34 cellular contexts compared by ENCODE assay signal in the genomic region with DNA sequence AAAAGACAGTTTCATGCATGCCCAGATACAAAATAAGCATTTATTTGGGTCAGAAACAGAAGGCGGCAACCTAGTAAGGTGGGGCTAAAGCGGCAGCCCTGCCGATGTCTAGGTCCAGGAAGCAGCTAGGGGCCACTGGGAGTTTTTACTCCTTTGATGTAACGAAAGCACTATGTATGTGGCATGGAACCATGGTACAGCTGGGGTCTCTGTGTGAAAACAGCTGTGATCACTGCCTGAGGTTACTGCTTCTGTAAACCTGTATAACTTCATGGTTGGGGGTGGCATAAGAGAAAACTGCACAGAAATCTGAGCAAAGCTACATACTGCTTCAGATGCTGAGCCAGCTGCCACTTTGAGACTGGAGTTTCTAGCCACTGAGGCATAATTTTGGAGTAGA.
"Had no signal": no experiment of that assay in that cellular context is flagged by ENCODE, and none has a peak within 500 bp of the region (broad histone marks: within the 10 kb centered on the region; RNA-seq: fewer than 3 reads in every experiment).

No MANE protein-coding gene starts in this region.

- H3K9me3 ChIP-seq: pancreas, prostate gland, sigmoid colon, thoracic aorta, upper lobe of left lung, vagina had no signal

- H3K4me1 ChIP-seq: heart left ventricle, pancreas, prostate gland, sigmoid colon, upper lobe of left lung, vagina had no signal

- H3K9me3 Mint-ChIP-seq: activated CD4-positive, alpha-beta memory T cell treated with anti-CD3 and anti-CD28 coated beads for 36 hours; activated CD4-positive, alpha-beta T cell treated with anti-CD3 and anti-CD28 coated beads, Interleukin-2, amount 10 ng/mL, durations not matched to agents 24 days and 14 days; activated naive CD4-positive, alpha-beta T cell treated with anti-CD3 and anti-CD28 coated beads, Interleukin-2, amount 50 U/mL, for 72 hours; central memory CD8-positive, alpha-beta T cell; dendritic cell treated with granulocyte-macrophage colony-stimulating factor and Interleukin-4, amounts not matched to agents 40 ng/mL and 50 ng/mL, for 4 days; endodermal cell; stimulated activated effector memory CD8-positive, alpha-beta T cell treated with anti-CD3 and anti-CD28 coated beads, Interleukin-12 subunit alpha, Interleukin-12 subunit beta, amount 100 ng/mL, for 72 hours; stimulated activated naive CD8-positive, alpha-beta T cell treated with anti-CD3 and anti-CD28 coated beads, Interleukin-15, Interleukin-2, amounts not matched to agents 100 ng/mL and 50 ng/mL, for 24 hours had no signal

- H3K36me3 Mint-ChIP-seq: activated CD4-positive, alpha-beta memory T cell treated with anti-CD3 and anti-CD28 coated beads for 36 hours; mesothelial cell of epicardium; stimulated activated effector memory CD8-positive, alpha-beta T cell treated with anti-CD3 and anti-CD28 coated beads, Interleukin-12 subunit alpha, Interleukin-12 subunit beta, amount 100 ng/mL, for 72 hours had no signal

- H3K4me1 Mint-ChIP-seq: central memory CD8-positive, alpha-beta T cell; immature natural killer cell; mesothelial cell of epicardium; nephron progenitor cell; stimulated activated effector memory CD8-positive, alpha-beta T cell treated with anti-CD3 and anti-CD28 coated beads, Interleukin-12 subunit alpha, Interleukin-12 subunit beta, amount 100 ng/mL, for 72 hours had no signal

- FAIRE-seq: bronchial epithelial cell, kidney, pancreas, small intestine had no signal

- H3K27ac Mint-ChIP-seq: activated CD4-positive, alpha-beta memory T cell treated with anti-CD3 and anti-CD28 coated beads for 36 hours; activated CD4-positive, alpha-beta T cell treated with anti-CD3 and anti-CD28 coated beads, Interleukin-2, amount 10 ng/mL, durations not matched to agents 24 days and 14 days; activated naive CD4-positive, alpha-beta T cell treated with anti-CD3 and anti-CD28 coated beads, Interleukin-2, amount 50 U/mL, for 72 hours; dendritic cell treated with granulocyte-macrophage colony-stimulating factor and Interleukin-4, amounts not matched to agents 40 ng/mL and 50 ng/mL, for 4 days; endodermal cell; immature natural killer cell; mesothelial cell of epicardium; nephron progenitor cell; stimulated activated effector memory CD8-positive, alpha-beta T cell treated with anti-CD3 and anti-CD28 coated beads, Interleukin-12 subunit alpha, Interleukin-12 subunit beta, amount 100 ng/mL, for 72 hours; stimulated activated naive CD8-positive, alpha-beta T cell treated with anti-CD3 and anti-CD28 coated beads, Interleukin-15, Interleukin-2, amounts not matched to agents 100 ng/mL and 50 ng/mL, for 24 hours had no signal

- H3K4me3 ChIP-seq: heart left ventricle, pancreas, prostate gland, sigmoid colon, thoracic aorta, upper lobe of left lung, vagina had no signal

- H3K36me3 ChIP-seq: heart left ventricle, pancreas, prostate gland, sigmoid colon, thoracic aorta, upper lobe of left lung, vagina, WERI-Rb-1 had no signal

- H3K4me3 Mint-ChIP-seq: activated CD4-positive, alpha-beta memory T cell treated with anti-CD3 and anti-CD28 coated beads for 36 hours; activated CD4-positive, alpha-beta T cell treated with anti-CD3 and anti-CD28 coated beads, Interleukin-2, amount 10 ng/mL, durations not matched to agents 24 days and 14 days; central memory CD8-positive, alpha-beta T cell; dendritic cell treated with granulocyte-macrophage colony-stimulating factor and Interleukin-4, amounts not matched to agents 40 ng/mL and 50 ng/mL, for 4 days; endodermal cell; immature natural killer cell; mesothelial cell of epicardium; naive B cell; nephron progenitor cell; stimulated activated effector memory CD8-positive, alpha-beta T cell treated with anti-CD3 and anti-CD28 coated beads, Interleukin-12 subunit alpha, Interleukin-12 subunit beta, amount 100 ng/mL, for 72 hours; stimulated activated naive CD8-positive, alpha-beta T cell treated with anti-CD3 and anti-CD28 coated beads, Interleukin-15, Interleukin-2, amounts not matched to agents 100 ng/mL and 50 ng/mL, for 24 hours had no signal

- H3K27me3 Mint-ChIP-seq: dendritic cell treated with granulocyte-macrophage colony-stimulating factor and Interleukin-4, amounts not matched to agents 40 ng/mL and 50 ng/mL, for 4 days; naive B cell had no signal

- DNase-seq: activated CD4-positive, alpha-beta memory T cell treated with anti-CD3 and anti-CD28 coated beads for 36 hours; activated CD4-positive, alpha-beta T cell treated with anti-CD3 and anti-CD28 coated beads, Interleukin-2, amount 10 ng/mL, durations not matched to agents 24 days and 14 days; activated CD4-positive, CD25-positive, alpha-beta regulatory T cell treated with anti-CD3 and anti-CD28 coated beads, Interleukin-2, amount 50 U/mL, for 72 hours; activated naive CD4-positive, alpha-beta T cell; activated T-cell treated with anti-CD3 and anti-CD28 coated beads, Interleukin-2, amount 50 U/mL, for 48 hours; anterior cingulate cortex; endodermal cell; foreskin fibroblast; heart left ventricle; hypothalamus; immature natural killer cell; kidney; left colon; mammary epithelial cell; naive B cell; nephron progenitor cell; pancreas; sigmoid colon; small intestine; stimulated activated CD4-positive, alpha-beta T cell treated with anti-CD3 and anti-CD28 coated beads, Interleukin-4, amount 100 ng/mL, for 24 hours; T1000; upper lobe of left lung; WERI-Rb-1 had no signal

- H3K27ac ChIP-seq: heart left ventricle, pancreas, prostate gland, sigmoid colon, thoracic aorta, upper lobe of left lung, vagina, WERI-Rb-1 had no signal

- ATAC-seq: activated naive CD4-positive, alpha-beta T cell treated with anti-CD3 and anti-CD28 coated beads, Interleukin-2, amount 50 U/mL, for 72 hours; esophagus mucosa; heart left ventricle; left colon; pancreas; stimulated activated effector memory CD8-positive, alpha-beta T cell treated with anti-CD3 and anti-CD28 coated beads, Interleukin-12 subunit alpha, Interleukin-12 subunit beta, amount 100 ng/mL, for 72 hours had no signal

- H3K27me3 ChIP-seq: heart left ventricle, pancreas, sigmoid colon, upper lobe of left lung, vagina had no signal
